ENCODE assay signal across 18 cellular contexts in the genomic region with DNA sequence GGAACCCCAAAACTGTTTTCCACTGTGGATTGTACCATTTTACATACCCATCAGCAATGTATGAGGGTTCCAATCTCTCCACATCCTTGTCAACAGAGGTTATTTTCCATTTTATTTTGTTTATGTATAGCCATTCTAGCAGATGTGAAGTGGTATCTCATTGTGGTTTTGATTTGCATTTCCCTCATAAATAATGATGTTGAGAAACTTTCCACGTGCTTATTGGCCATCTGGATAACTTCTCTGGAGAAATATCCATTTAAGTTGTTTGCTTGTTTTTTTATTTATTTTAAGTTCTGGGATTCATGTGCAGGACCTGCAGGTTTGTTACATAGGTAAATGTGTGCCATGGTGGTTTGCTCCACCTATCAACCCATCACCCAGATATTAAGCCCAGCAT.
"Had no signal": no experiment of that assay in that cellular context is flagged by ENCODE, and none has a peak within 500 bp of the region (broad histone marks: within the 10 kb centered on the region; RNA-seq: fewer than 3 reads in every experiment).

No MANE protein-coding gene starts in this region.

- H3K4me3 ChIP-seq: coronary artery, dorsolateral prefrontal cortex, esophagus muscularis mucosa, gastrocnemius medialis, heart right ventricle, left lung, lower lobe of right lung, mucosa of descending colon had no signal

- ATAC-seq: gastrocnemius medialis; heart right ventricle; left cardiac atrium; left lung; left ventricle myocardium superior; lower lobe of right lung; mucosa of descending colon; naive thymus-derived CD8-positive, alpha-beta T cell had no signal

- H3K27ac ChIP-seq: coronary artery, dorsolateral prefrontal cortex, esophagus muscularis mucosa, gastrocnemius medialis, heart right ventricle, left lung, lower lobe of right lung had no signal

- H3K36me3 ChIP-seq: esophagus muscularis mucosa, gastrocnemius medialis, heart right ventricle, left lung, lower lobe of right lung had no signal

- H3K27me3 ChIP-seq: esophagus muscularis mucosa, gastrocnemius medialis, heart right ventricle, left lung had no signal

- DNase-seq: dermis blood vessel endothelial cell; dorsolateral prefrontal cortex; effector CD4-positive, alpha-beta T cell; effector memory CD4-positive, alpha-beta T cell; foreskin melanocyte; gastrocnemius medialis; glutamatergic neuron; head of caudate nucleus; heart right ventricle; hippocampal formation; left cardiac atrium; left lung; left ventricle myocardium superior; lower lobe of right lung; mucosa of descending colon; naive thymus-derived CD8-positive, alpha-beta T cell had no signal

- H3K9me3 ChIP-seq: esophagus muscularis mucosa, gastrocnemius medialis, mucosa of descending colon had no signal
